Comparison of ENCODE assay signal across 8 cellular contexts in genomic region chr2:87584268-87584906, GRCh38.
DNase-seq lines count a peak whose midpoint lies in the region; ATAC-seq and TF ChIP-seq lines count a peak whose summit lies in the region.
"Not testable (repeated sequence)": the region's sequence is repeated elsewhere in the genome, so short reads cannot be mapped to it uniquely, and the experiment has no call there.

No MANE protein-coding gene starts in this region.

- not testable (repeated sequence) for H3K4me3 ChIP-seq in naive thymus-derived CD4-positive, alpha-beta T cell (ENCODE audit: low read length)
- H3K4me3 ChIP-seq in transverse colon = peak overlapping the region in 2 of 4 donors; percentile 9 to 36

- CTCF ChIA-PET in naive thymus-derived CD4-positive, alpha-beta T cell (lab: Charles Lee) = not testable (repeated sequence)

- H4K91ac ChIP-seq in H9 (ENCODE audit: insufficient read length, low read depth, low read length) = not testable (repeated sequence)

- not testable (repeated sequence) for H3K23me2 ChIP-seq in H9 (ENCODE audit: insufficient read length, low read depth, low read length, poor library complexity, severe bottlenecking)

- H3K4me1 ChIP-seq in H9 (ENCODE audit: insufficient read depth, low read length); naive thymus-derived CD4-positive, alpha-beta T cell (ENCODE audit: control insufficient read depth in 2 of 2, insufficient read depth in 2 of 2, low read length in 2 of 2); transverse colon: not testable (repeated sequence)

- not testable (repeated sequence) for H2BK15ac ChIP-seq in H9 (ENCODE audit: low read depth, low read length)

- not testable (repeated sequence) for H3K27me3 Mint-ChIP-seq in H9 (ENCODE audit: low read depth); naive thymus-derived CD4-positive, alpha-beta T cell

- not testable (repeated sequence) for H2AK5ac ChIP-seq in H9 (ENCODE audit: insufficient read length, low read length)

- WGBS in H9 (ENCODE audit: extremely low coverage, insufficient read length, low lambda C conversion rate) = no CpG with 5 or more reads among the region's 35 CpGs
- 31% methylated on average over 21 of the region's 35 CpGs; no CpG with 5 or more reads in 1 of the 2 donors for WGBS in transverse colon (ENCODE audit: low coverage in 1 of 2), 2 donors

- H3K18ac ChIP-seq in H9 (ENCODE audit: insufficient read length, low read depth, low read length) = not testable (repeated sequence)

- in situ Hi-C loops in transverse colon (cut with MboI; ENCODE audit: low pct_ligation_motif_present in 1 of 4, low pct_unique_long_range_greater_than_20kb in 1 of 4, low sequenced_read_pairs in 3 of 4) = not testable (repeated sequence)

- not testable (repeated sequence) for TF ChIP-seq EP300 in transverse colon (IDR thresholded peaks at IDR 0.05; ENCODE audit: low read depth)

- H3K79me2 ChIP-seq in H9 (ENCODE audit: insufficient read depth, low read length) = not testable (repeated sequence)

- not testable (repeated sequence) for H4K8ac ChIP-seq in H9 (replicated peaks; ENCODE audit: insufficient read length, low read depth, low read length)

- H4K5ac ChIP-seq in H9 (ENCODE audit: insufficient read length, low read depth, low read length) = not testable (repeated sequence)

- not testable (repeated sequence) for H4K20me1 ChIP-seq in H9 (ENCODE audit: control insufficient read depth, insufficient read depth, insufficient read length)

- H3K36me3 ChIP-seq in naive thymus-derived CD4-positive, alpha-beta T cell (ENCODE audit: control insufficient read depth in 2 of 3, insufficient read depth in 3 of 3, low read length in 3 of 3); transverse colon: not testable (repeated sequence)

- not testable (repeated sequence) for H3K9me3 Mint-ChIP-seq in H9; naive thymus-derived CD4-positive, alpha-beta T cell

- not testable (repeated sequence) for H3K4ac ChIP-seq in H9 (ENCODE audit: low read depth, low read length)

- not testable (repeated sequence) for H3K14ac ChIP-seq in H9 (ENCODE audit: insufficient read depth, low read length)

- not testable (repeated sequence) for H3K23ac ChIP-seq in H9 (ENCODE audit: insufficient read length, low read depth, low read length)

- not testable (repeated sequence) for H3K56ac ChIP-seq in H9 (ENCODE audit: insufficient read length, low read depth, low read length)

- DNase-seq in H9 (peak; percentile 57), amniotic epithelial cell (ENCODE audit: low read depth) (peak; percentile 54), ecto neural progenitor cell (ENCODE audit: low spot score) (peak; percentile 49), head of caudate nucleus (peak in 32 of 42 donors; percentile 6 to 57 (median 29)), iPS-NIHi7 (ENCODE audit: extremely low spot score) (peak; percentile 22), sciatic nerve (ENCODE audit: low spot score) (peak; percentile 55), transverse colon (peak; percentile 20)
- DNase-seq in naive thymus-derived CD4-positive, alpha-beta T cell = peak in 3 of 9 donors; percentile 11 to 25 (median 23)

- not testable (repeated sequence) for H3K27ac Mint-ChIP-seq in H9
- H3K27ac Mint-ChIP-seq in naive thymus-derived CD4-positive, alpha-beta T cell = peak overlapping the region in 5 of 9 donors; percentile 32 to 59 (median 41)

- TF ChIP-seq POLR2A in transverse colon (IDR thresholded peaks at IDR 0.05) = not testable (repeated sequence)

- not testable (repeated sequence) for H2BK12ac ChIP-seq in H9 (ENCODE audit: insufficient read length, low read depth, low read length)

- not testable (repeated sequence) for H3K9ac ChIP-seq in H9 (ENCODE audit: extremely low read depth, insufficient read length, low read length)

- not testable (repeated sequence) for H2AFZ ChIP-seq in H9 (ENCODE audit: low read length)

- POLR2A ChIA-PET in naive thymus-derived CD4-positive, alpha-beta T cell (lab: Charles Lee) = not testable (repeated sequence)

- not testable (repeated sequence) for H3K27ac ChIP-seq in H9 (ENCODE audit: insufficient read length, low read depth, low read length); naive thymus-derived CD4-positive, alpha-beta T cell (ENCODE audit: low read depth, low read length); transverse colon

- not testable (repeated sequence) for H3K4me1 Mint-ChIP-seq in H9; naive thymus-derived CD4-positive, alpha-beta T cell

- not testable (repeated sequence) for H3K79me1 ChIP-seq in H9 (ENCODE audit: insufficient read depth, low read depth, low read length, poor library complexity, severe bottlenecking)

- H3K4me2 ChIP-seq in H9 (ENCODE audit: insufficient read depth, insufficient read length, low read length) = not testable (repeated sequence)

- H2BK5ac ChIP-seq in H9 (ENCODE audit: insufficient read length, low read length) = not testable (repeated sequence)

- H3K27me3 ChIP-seq in H9 (ENCODE audit: insufficient read depth, low read length); naive thymus-derived CD4-positive, alpha-beta T cell (ENCODE audit: control insufficient read depth in 2 of 2, insufficient read depth in 2 of 2, low read length in 2 of 2); transverse colon: not testable (repeated sequence)

- peak; percentile 32 for ATAC-seq in naive thymus-derived CD4-positive, alpha-beta T cell
- peak; percentile 86 for ATAC-seq in sciatic nerve

- H2BK20ac ChIP-seq in H9 (ENCODE audit: low read depth, low read length, poor library complexity, severe bottlenecking) = not testable (repeated sequence)

- H3T11ph ChIP-seq in H9 (ENCODE audit: low read length) = not testable (repeated sequence)

- TF ChIP-seq CTCF in H9 (conservative IDR thresholded peaks at IDR 0.05); transverse colon (IDR thresholded peaks at IDR 0.05): not testable (repeated sequence)

- not testable (repeated sequence) for H2BK120ac ChIP-seq in H9 (ENCODE audit: low read depth, low read length, poor library complexity, severe bottlenecking)

- H3K4me3 Mint-ChIP-seq in H9 = not testable (repeated sequence)
- H3K4me3 Mint-ChIP-seq in naive thymus-derived CD4-positive, alpha-beta T cell = peak overlapping the region in 9 of 10 donors; percentile 38 to 74 (median 60)

- intact Hi-C loops in head of caudate nucleus (cut with DNase I); naive thymus-derived CD4-positive, alpha-beta T cell (cut with micrococcal nuclease); sciatic nerve (cut with DNase I); transverse colon (cut with DNase I; ENCODE audit: low total_unique reads): not testable (repeated sequence)

- H3K9me3 ChIP-seq in H9 (ENCODE audit: control insufficient read depth, low read depth, low read length); naive thymus-derived CD4-positive, alpha-beta T cell (ENCODE audit: control insufficient read depth in 2 of 3, low read length in 3 of 3); transverse colon: not testable (repeated sequence)

- H3K36me3 Mint-ChIP-seq in H9 (ENCODE audit: insufficient read depth in 1 of 3, low read depth in 3 of 3); naive thymus-derived CD4-positive, alpha-beta T cell: not testable (repeated sequence)
